In the genomic region with DNA sequence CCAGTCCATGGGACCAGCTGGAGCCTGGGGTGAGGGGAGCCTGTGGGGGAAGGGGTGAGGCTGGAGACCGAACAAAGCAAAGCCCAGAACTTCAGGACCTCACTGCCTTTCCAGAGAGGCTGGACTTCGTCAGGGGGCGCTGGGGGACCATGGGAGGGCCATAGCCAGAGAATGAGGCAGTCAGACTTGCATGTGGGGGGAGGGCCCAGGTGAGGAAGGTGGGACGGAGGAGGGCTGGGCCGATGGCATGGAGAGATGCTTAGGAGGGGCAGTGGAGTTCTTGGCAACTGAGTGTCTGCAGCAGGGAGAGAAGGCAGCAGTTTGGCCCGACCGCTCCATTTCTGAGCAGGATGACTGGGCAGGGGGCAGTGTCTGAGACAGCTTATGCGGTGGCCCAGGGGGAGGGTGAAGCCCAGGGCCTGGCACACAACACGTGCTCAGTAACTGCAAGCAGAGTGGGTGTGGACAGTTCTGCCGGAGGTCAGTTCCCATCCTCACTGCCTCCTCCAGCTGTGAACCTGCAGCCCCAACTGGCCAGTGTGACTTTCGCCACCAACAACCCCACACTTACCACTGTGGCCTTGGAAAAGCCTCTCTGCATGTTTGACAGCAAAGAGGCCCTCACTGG, we compare ENCODE assay signal across 1 cellular context.
TF ChIP-seq lines count a peak whose summit lies in the region.

No MANE protein-coding gene starts in this region.

TF ChIP-seq in H1, 55 proteins besides CTCF, POLR2A, EP300 and RAD21:
- TF ChIP-seq, protein P1, sequence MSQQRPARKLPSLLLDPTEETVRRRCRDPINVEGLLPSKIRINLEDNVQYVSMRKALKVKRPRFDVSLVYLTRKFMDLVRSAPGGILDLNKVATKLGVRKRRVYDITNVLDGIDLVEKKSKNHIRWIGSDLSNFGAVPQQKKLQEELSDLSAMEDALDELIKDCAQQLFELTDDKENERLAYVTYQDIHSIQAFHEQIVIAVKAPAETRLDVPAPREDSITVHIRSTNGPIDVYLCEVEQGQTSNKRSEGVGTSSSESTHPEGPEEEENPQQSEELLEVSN (IDR thresholded peaks at IDR 0.05): no peak
- TF ChIP-seq, protein P2, sequence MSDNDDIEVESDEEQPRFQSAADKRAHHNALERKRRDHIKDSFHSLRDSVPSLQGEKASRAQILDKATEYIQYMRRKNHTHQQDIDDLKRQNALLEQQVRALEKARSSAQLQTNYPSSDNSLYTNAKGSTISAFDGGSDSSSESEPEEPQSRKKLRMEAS (IDR thresholded peaks at IDR 0.05): peak; percentile 37; the same call in 1 of the 2 replicates
